ENCODE assay signal across 8 cellular contexts in the genomic region with DNA sequence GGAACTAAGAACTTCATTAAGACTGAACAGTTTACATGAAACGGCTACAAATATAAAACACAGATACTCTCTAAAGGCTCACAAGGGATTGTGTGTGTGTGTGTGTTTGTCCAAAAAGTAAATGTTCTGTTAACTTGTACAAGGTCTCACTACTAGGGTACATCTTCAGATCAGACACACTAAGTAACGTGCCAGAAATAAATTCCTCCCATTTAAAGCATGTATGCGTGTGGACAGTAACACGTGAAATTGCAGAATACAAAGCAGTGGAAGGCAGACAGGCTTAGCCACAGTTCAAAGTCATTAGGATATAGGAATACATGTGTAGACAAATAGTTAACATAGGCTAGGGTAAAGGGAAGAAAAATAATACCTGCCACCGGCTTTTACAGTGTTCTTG. TPM values are rescaled to one million over a fixed set of nuclear protein-coding genes. Genes with fewer than 3 reads are reported as not detected.
DNase-seq lines count a peak whose midpoint lies in the region; ATAC-seq, FAIRE-seq and TF ChIP-seq lines count a peak whose summit lies in the region.

No MANE protein-coding gene starts in this region.

- peak overlapping the region in 7 of 12 donors; percentile 25 to 92 (median 66) for H3K27ac ChIP-seq in heart left ventricle
- no peak overlapping the region for H3K27ac ChIP-seq in endothelial cell of umbilical vein (ENCODE audit: insufficient read depth, low read depth, low read length)
- H3K27ac ChIP-seq in muscle layer of duodenum (ENCODE audit: low read length) = peak overlapping the region; percentile 64
- H3K27ac ChIP-seq in transverse colon = peak overlapping the region; percentile 82 to 93 (median 90)

- POLR2A ChIA-PET in endothelial cell of umbilical vein (lab: Charles Lee) = no interaction called here

- TSS peak; percentile 16 for BruUV-seq in endothelial cell of umbilical vein (replicated peaks; lab: Mats Ljungman, UMichigan)

- H3K9me1 ChIP-seq in endothelial cell of umbilical vein (replicated peaks; ENCODE audit: control insufficient read depth, extremely low read depth, insufficient read depth, low read length) = no peaks in the 10 kb centered on the region

- no peak for TF ChIP-seq EP300 in transverse colon (IDR thresholded peaks at IDR 0.05; ENCODE audit: low read depth)

- CTCF ChIA-PET in endothelial cell of umbilical vein (lab: Charles Lee) = no interaction called here

- TF ChIP-seq POLR2A in heart left ventricle (IDR thresholded peaks at IDR 0.05) (no peak), endothelial cell of umbilical vein (IDR thresholded peaks at IDR 0.05; ENCODE audit: low read depth, low read length) (no peak), transverse colon (IDR thresholded peaks at IDR 0.05) (no peak)

- H3K36me3 ChIP-seq in heart left ventricle (no peaks in the 10 kb centered on the region), endothelial cell of umbilical vein (ENCODE audit: control insufficient read depth in 2 of 2, extremely low read depth in 1 of 2, insufficient read depth in 2 of 2, low read length in 2 of 2) (no peaks in the 10 kb centered on the region), muscle layer of duodenum (ENCODE audit: control insufficient read depth in 1 of 2, insufficient read depth in 2 of 2, low read length in 2 of 2) (no peaks in the 10 kb centered on the region), transverse colon (no peaks in the 10 kb centered on the region)

- dilution Hi-C loops in endothelial cell of umbilical vein (cut with MboI; ENCODE audit: extremely low pct_ligation_motif_present, low sequenced_read_pairs) = no loop called here

- H4K20me1 ChIP-seq in endothelial cell of umbilical vein (replicated peaks; ENCODE audit: control insufficient read depth, extremely low read depth, insufficient read depth, low read length) = no peaks in the 10 kb centered on the region

- DNase-seq in heart left ventricle (no peak), Right ventricle myocardium inferior (ENCODE audit: missing footprints) (no peak), endothelial cell of umbilical vein (ENCODE audit: low read depth, low spot score) (no peak), transverse colon (no peak), HTR-8/SVneo (ENCODE audit: insufficient read length, low spot score) (no peak), HT-29 (ENCODE audit: low spot score) (no peak)

- ATAC-seq in heart left ventricle (no peak), Right ventricle myocardium inferior (no peak), HG03439 (IDR thresholded peaks at IDR 0.05; ENCODE audit: unreplicated experiment) (no peak)

- no peak for FAIRE-seq in endothelial cell of umbilical vein (lab: Jason Lieb, UNC)
- FAIRE-seq in HTR-8/SVneo (lab: Jason Lieb, UNC) = no peak

- intact Hi-C loops in heart left ventricle (cut with DNase I) = loop anchor here in 1 of 10 donors (10.0 kb wide), 1 partner anchor 144 kb away; no protein-coding TSS in a partner anchor
- intact Hi-C loops in Right ventricle myocardium inferior (cut with DNase I) = loop anchor here (5.0 kb wide), 1 partner anchor 141 kb away; no protein-coding TSS in a partner anchor
- intact Hi-C loops in endothelial cell of umbilical vein (cut with micrococcal nuclease) = no loop called here
- intact Hi-C loops in transverse colon (cut with DNase I; ENCODE audit: low total_unique reads) = loop anchor here (10.0 kb wide), 1 partner anchor 144 kb away; no protein-coding TSS in a partner anchor

- no peaks in the 10 kb centered on the region for H3K79me2 ChIP-seq in endothelial cell of umbilical vein (ENCODE audit: control insufficient read depth, insufficient read depth, low read length)

- TF ChIP-seq CTCF in heart left ventricle (IDR thresholded peaks at IDR 0.05) (no peak), endothelial cell of umbilical vein (IDR thresholded peaks at IDR 0.05; ENCODE audit: extremely low read depth in 1 of 2, insufficient read depth in 1 of 2, low read depth in 1 of 2, low read length in 2 of 2) (no peak), transverse colon (IDR thresholded peaks at IDR 0.05) (no peak)

- WGBS in heart left ventricle, 4 donors = 66 to 67% (median 67%) methylated on average over 5 of the region's 5 CpGs
- 48 to 54% methylated on average over 5 of the region's 5 CpGs for WGBS in transverse colon (ENCODE audit: low coverage in 1 of 2), 2 donors

- H2AFZ ChIP-seq in endothelial cell of umbilical vein (ENCODE audit: low read depth, low read length) = no peak overlapping the region

- in situ Hi-C loops in transverse colon (cut with MboI; ENCODE audit: low pct_ligation_motif_present in 1 of 4, low pct_unique_long_range_greater_than_20kb in 1 of 4, low sequenced_read_pairs in 3 of 4) = loop anchor here in 1 of 4 donors (10.0 kb wide), 1 partner anchor 134 kb away; no protein-coding TSS in a partner anchor

- H3K9ac ChIP-seq in endothelial cell of umbilical vein (replicated peaks; ENCODE audit: extremely low read depth, insufficient read depth, low read length) = no peak overlapping the region

- H3K4me3 ChIP-seq in heart left ventricle = peak overlapping the region in 8 of 12 donors; percentile 56 to 92 (median 68)
- H3K4me3 ChIP-seq in endothelial cell of umbilical vein (replicated peaks in 1 of 3; ENCODE audit: insufficient read depth in 1 of 3, low read depth in 1 of 3, low read length in 3 of 3) = no peak overlapping the region
- peak overlapping the region; percentile 67 to 91 for H3K4me3 ChIP-seq in muscle layer of duodenum (ENCODE audit: low read depth in 1 of 2, low read length in 2 of 2)
- peak overlapping the region in 3 of 4 donors; percentile 61 to 90 (median 75) for H3K4me3 ChIP-seq in transverse colon

- H3K4me1 ChIP-seq in heart left ventricle = peaks cover 0 to 29% (median 5%) of the 10 kb centered on the region in 12 donors
- peaks cover 14% of the 10 kb centered on the region for H3K4me1 ChIP-seq in endothelial cell of umbilical vein (ENCODE audit: control insufficient read depth, extremely low read depth, insufficient read depth, low read length)
- H3K4me1 ChIP-seq in muscle layer of duodenum (ENCODE audit: control insufficient read depth in 1 of 2, insufficient read depth in 2 of 2, low read length in 2 of 2) = peaks cover 0 to 20% of the 10 kb centered on the region in 2 donors
- H3K4me1 ChIP-seq in transverse colon = peaks cover 3 to 29% (median 10%) of the 10 kb centered on the region in 4 donors

- H3K27me3 ChIP-seq in heart left ventricle (peaks cover 3 to 49% (median 31%) of the 10 kb centered on the region in 9 donors), endothelial cell of umbilical vein (ENCODE audit: control insufficient read depth in 2 of 2, insufficient read depth in 2 of 2, low read length in 2 of 2) (peaks cover 2 to 3% of the 10 kb centered on the region in 2 experiments), muscle layer of duodenum (ENCODE audit: low read depth, low read length) (no peaks in the 10 kb centered on the region), transverse colon (peaks cover 45% of the 10 kb centered on the region)

- no peaks in the 10 kb centered on the region for H3K9me3 ChIP-seq in heart left ventricle
- H3K9me3 ChIP-seq in endothelial cell of umbilical vein (replicated peaks; ENCODE audit: control insufficient read depth, insufficient read depth, low read length) = no peaks in the 10 kb centered on the region
- H3K9me3 ChIP-seq in muscle layer of duodenum (ENCODE audit: control insufficient read depth in 1 of 2, low read length in 2 of 2) = no peaks in the 10 kb centered on the region
- H3K9me3 ChIP-seq in transverse colon = no peaks in the 10 kb centered on the region

- no peak overlapping the region for H3K4me2 ChIP-seq in endothelial cell of umbilical vein (ENCODE audit: insufficient read depth, low read length)

TF ChIP-seq in endothelial cell of umbilical vein, 7 proteins besides CTCF, POLR2A, EP300 and RAD21:
- TF ChIP-seq, protein P1, sequence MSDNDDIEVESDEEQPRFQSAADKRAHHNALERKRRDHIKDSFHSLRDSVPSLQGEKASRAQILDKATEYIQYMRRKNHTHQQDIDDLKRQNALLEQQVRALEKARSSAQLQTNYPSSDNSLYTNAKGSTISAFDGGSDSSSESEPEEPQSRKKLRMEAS (IDR thresholded peaks at IDR 0.05; ENCODE audit: insufficient read depth, insufficient read length) = no peak
- TF ChIP-seq FOS (IDR thresholded peaks at IDR 0.05; ENCODE audit: borderline replicate concordance, insufficient read depth, low read length) (no peak), GATA2 (IDR thresholded peaks at IDR 0.05; ENCODE audit: insufficient read depth, insufficient read length, low read depth, low read length) (no peak), JUN (IDR thresholded peaks at IDR 0.05; ENCODE audit: borderline replicate concordance, insufficient read depth, insufficient read length, low read depth) (no peak), MYC (IDR thresholded peaks at IDR 0.05; ENCODE audit: low read depth, low read length) (no peak), EZH2 (IDR thresholded peaks at IDR 0.05; ENCODE audit: borderline replicate concordance, low read depth, low read length, severe bottlenecking) (no peak), POLR2AphosphoS5 (IDR thresholded peaks at IDR 0.05; ENCODE audit: insufficient read depth, low read depth, low read length) (no peak)
TF ChIP-seq in endothelial cell of umbilical vein: peak in this region for 0.

RNA-seq across cellular contexts. Expression of a gene that starts 1.8 kb away (rescaled TPM):
- total RNA-seq in heart left ventricle (10 to 100 TPM in 2 of 9 donors, 1 to 10 TPM in 7; 2.2 to 27.1 (median 4.0) TPM), Right ventricle myocardium inferior (4.3 TPM), endothelial cell of umbilical vein (33.1 and 34.3 TPM in 2 replicates), transverse colon (10 to 100 TPM; 20.5 to 55.4 (median 26.2) TPM)
- polyA plus RNA-seq in heart left ventricle (under 1 TPM; 0.38 to 0.69 TPM), endothelial cell of umbilical vein (10.4 and 12.1 TPM in 2 replicates)
- 13.7 and 14.7 TPM in 2 replicates for polyA plus RNA-seq in endothelial cell of umbilical vein (2011; cell fraction: cytosol; rRNA removed)
- polyA plus RNA-seq in endothelial cell of umbilical vein (2011; cell fraction: nucleus; rRNA removed) = 33.1 and 38.0 TPM in 2 replicates
- polyA plus RNA-seq in endothelial cell of umbilical vein (2012) = 25.8 and 29.4 TPM in 2 replicates
- 52.1 and 56.4 TPM in 2 replicates for polyA minus RNA-seq in endothelial cell of umbilical vein
- 1.2 TPM for polyA minus RNA-seq in endothelial cell of umbilical vein (2011; cell fraction: cytosol; rRNA and poly(A)+ RNA removed)
- 75.3 and 86.9 TPM in 2 replicates for polyA minus RNA-seq in endothelial cell of umbilical vein (2011; cell fraction: nucleus; rRNA and poly(A)+ RNA removed)
- total RNA-seq in HT-29 (2014; rRNA removed; shearing (Covaris generic)) = not detected in 2 replicates

Comparison
In these comparisons a context has a peak if more than half of its experiments do, and no peak if none do; other contexts are left out.
1. H3K4me3 ChIP-seq: peak in heart left ventricle (8 of 12), muscle layer of duodenum (2 of 2) and transverse colon (3 of 4); none in endothelial cell of umbilical vein (0 of 3).